Comparison of ENCODE assay signal across 29 cellular contexts in genomic region chr7:112419543-112420130, GRCh38.
"Had no signal": no experiment of that assay in that cellular context is flagged by ENCODE, and none has a peak within 500 bp of the region (broad histone marks: within the 10 kb centered on the region; RNA-seq: fewer than 3 reads in every experiment).

No MANE protein-coding gene starts in this region.

- H3K79me2 ChIP-seq: hepatocyte, parathyroid adenoma had no signal

- H3K4me3 ChIP-seq: gastrocnemius medialis, hepatocyte, psoas muscle, smooth muscle cell, tibial artery had no signal

- ATAC-seq: activated CD4-positive, alpha-beta T cell treated with anti-CD3 and anti-CD28 coated beads for 36 hours; activated naive CD4-positive, alpha-beta T cell treated with anti-CD3 and anti-CD28 coated beads, Interleukin-2, amount 50 U/mL, for 72 hours; activated T-cell treated with anti-CD3 and anti-CD28 coated beads, Interleukin-2, amount 50 U/mL, for 72 hours; gastrocnemius medialis; left cardiac atrium; psoas muscle; stimulated activated memory B cell treated with anti-CD40 and anti-IgM and Interleukin-4, amounts not matched to agents 10 μg/mL and 1 μg/mL and 100 μg/mL, for 72 hours had no signal

- H3K4me1 ChIP-seq: parathyroid adenoma had no signal

- FAIRE-seq: bronchial epithelial cell had no signal

- H3K4me3 Mint-ChIP-seq: activated CD4-positive, alpha-beta T cell treated with anti-CD3 and anti-CD28 coated beads for 36 hours; activated T-cell treated with anti-CD3 and anti-CD28 coated beads, Interleukin-2, amount 50 U/mL, for 72 hours; central memory CD8-positive, alpha-beta T cell; dendritic cell treated with granulocyte-macrophage colony-stimulating factor and Interleukin-4, amounts not matched to agents 40 ng/mL and 50 ng/mL, for 4 days; mesothelial cell of epicardium; naive B cell; stimulated activated memory B cell treated with anti-CD40 and anti-IgM and Interleukin-4, amounts not matched to agents 10 μg/mL and 1 μg/mL and 100 μg/mL, for 72 hours had no signal

- DNase-seq: activated CD4-positive, alpha-beta T cell treated with anti-CD3 and anti-CD28 coated beads for 36 hours; activated CD4-positive, CD25-positive, alpha-beta regulatory T cell; activated naive CD4-positive, alpha-beta T cell; activated T-cell treated with anti-CD3 and anti-CD28 coated beads for 4 hours; activated T-cell treated with anti-CD3 and anti-CD28 coated beads, Interleukin-2, amount 50 U/mL, for 72 hours; gastrocnemius medialis; glutamatergic neuron; islet precursor cell; left cardiac atrium; left ventricle myocardium superior; naive B cell; occipital lobe; psoas muscle; sigmoid colon; stimulated activated CD4-positive, alpha-beta T cell treated with anti-CD3 and anti-CD28 coated beads, Interleukin-1b, Interleukin-23, amount 100 ng/mL, for 48 hours; stimulated activated CD4-positive, alpha-beta T cell treated with anti-CD3 and anti-CD28 coated beads, Interleukin-4, amount 100 ng/mL, for 4 hours; stimulated activated CD8-positive, alpha-beta memory T cell treated with anti-CD3 and anti-CD28 coated beads, Interleukin-4, amount 100 ng/mL, for 48 hours; T-helper 2 cell; tibial artery had no signal

- H2AFZ ChIP-seq: parathyroid adenoma had no signal

- H3K9me3 ChIP-seq: gastrocnemius medialis, psoas muscle, sigmoid colon, suprapubic skin had no signal

- H3K4me2 ChIP-seq: smooth muscle cell had no signal

- H3K36me3 ChIP-seq: gastrocnemius medialis, sigmoid colon, suprapubic skin, tibial artery had no signal

- H3K27me3 Mint-ChIP-seq: central memory CD8-positive, alpha-beta T cell; dendritic cell treated with granulocyte-macrophage colony-stimulating factor and Interleukin-4, amounts not matched to agents 40 ng/mL and 50 ng/mL, for 4 days; stimulated activated memory B cell treated with anti-CD40 and anti-IgM and Interleukin-4, amounts not matched to agents 10 μg/mL and 1 μg/mL and 100 μg/mL, for 72 hours had no signal

- H3K27ac Mint-ChIP-seq: activated CD4-positive, alpha-beta T cell treated with anti-CD3 and anti-CD28 coated beads for 36 hours; activated naive CD4-positive, alpha-beta T cell treated with anti-CD3 and anti-CD28 coated beads, Interleukin-2, amount 50 U/mL, for 72 hours; activated T-cell treated with anti-CD3 and anti-CD28 coated beads, Interleukin-2, amount 50 U/mL, for 72 hours; dendritic cell treated with granulocyte-macrophage colony-stimulating factor and Interleukin-4, amounts not matched to agents 40 ng/mL and 50 ng/mL, for 4 days; mesothelial cell of epicardium; stimulated activated memory B cell treated with anti-CD40 and anti-IgM and Interleukin-4, amounts not matched to agents 10 μg/mL and 1 μg/mL and 100 μg/mL, for 72 hours had no signal

- H3K27me3 ChIP-seq: gastrocnemius medialis, hepatocyte, sigmoid colon, suprapubic skin, tibial artery had no signal

- H3K9ac ChIP-seq: parathyroid adenoma had no signal

- H3K36me3 Mint-ChIP-seq: activated naive CD4-positive, alpha-beta T cell treated with anti-CD3 and anti-CD28 coated beads, Interleukin-2, amount 50 U/mL, for 72 hours had no signal

- H3K9me3 Mint-ChIP-seq: central memory CD8-positive, alpha-beta T cell; dendritic cell treated with granulocyte-macrophage colony-stimulating factor and Interleukin-4, amounts not matched to agents 40 ng/mL and 50 ng/mL, for 4 days had no signal

- H3K27ac ChIP-seq: gastrocnemius medialis, hepatocyte, parathyroid adenoma, psoas muscle, tibial artery had no signal
